ENCODE assay signal across 16 cellular contexts in the genomic region with DNA sequence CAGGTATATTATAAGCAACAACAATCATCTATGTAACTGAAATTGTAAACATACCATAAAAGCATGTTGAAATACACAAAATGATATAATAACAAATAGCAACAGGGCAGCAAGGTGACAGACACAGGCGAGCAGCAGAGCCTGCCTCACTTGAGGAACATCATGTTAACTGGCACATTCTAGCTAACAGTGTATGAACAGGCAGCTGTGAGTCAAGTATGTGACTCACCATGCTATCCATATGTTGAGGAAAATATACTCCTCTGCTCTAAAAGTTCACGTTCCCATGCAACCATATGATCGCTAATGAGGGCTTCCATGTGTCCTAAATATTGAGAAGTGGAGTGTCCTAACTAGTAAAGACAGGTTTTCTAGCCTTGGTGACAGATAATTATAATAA. TPM values are rescaled to one million over a fixed set of nuclear protein-coding genes. Genes with fewer than 3 reads are reported as not detected.
A peak's percentile ranks its signal among the peaks of the same experiment; 100 is the strongest.
DNase-seq lines count a peak whose midpoint lies in the region; ATAC-seq and TF ChIP-seq lines count a peak whose summit lies in the region.
"Had no signal": no experiment of that assay in that cellular context is flagged by ENCODE, and none has a peak within 500 bp of the region (broad histone marks: within the 10 kb centered on the region; RNA-seq: fewer than 3 reads in every experiment).

No MANE protein-coding gene starts in this region.

- peak; percentile 32 for DNase-seq in AG04450 (ENCODE audit: low read depth, low spot score)
- DNase-seq in HT1080 (ENCODE audit: low read depth) = peak; percentile 73
- DNase-seq in fibroblast of the aortic adventitia (ENCODE audit: low read depth) = peak; percentile 14
- DNase-seq in stimulated activated CD4-positive, alpha-beta T cell treated with anti-CD3 and anti-CD28 coated beads, Interleukin-2, amount 100 ng/mL, for 24 hours = no peak
- DNase-seq in WTC11 (ENCODE audit: low spot score) = no peak
- DNase-seq: DMS79, Kasumi-1, midbrain, NCI-H2107, pancreas, PC-9 had no signal

- peaks cover 15% of the 10 kb centered on the region for H3K36me3 Mint-ChIP-seq in WTC11

- CTCF ChIA-PET in AG04450 (lab: Charles Lee) (interaction anchor here (1.0 to 1.5 kb wide), 4 partner anchors 9 to 511 kb away, joined by 3 to 6 read pairs (median 3); no protein-coding TSS in a partner anchor), WTC11 (lab: Charles Lee) (interaction anchor here (0.9 to 1.9 kb wide), 3 partner anchors 16 to 55 kb away, joined by 3 to 4 read pairs (median 4); no protein-coding TSS in a partner anchor)

- no peaks in the 10 kb centered on the region for H3K27me3 ChIP-seq in AG04450 (ENCODE audit: control insufficient read depth, insufficient read depth, low read length)
- H3K27me3 ChIP-seq: pancreas had no signal

- TF ChIP-seq CTCF in AG04450 (IDR thresholded peaks at IDR 0.05; ENCODE audit: low read depth, low read length) = no peak
- no peak for TF ChIP-seq CTCF in fibroblast of the aortic adventitia (IDR thresholded peaks at IDR 0.05; ENCODE audit: insufficient read depth, low read length)
- no peak for TF ChIP-seq CTCF in WTC11 (IDR thresholded peaks at IDR 0.05)

- no peak overlapping the region for H3K4me3 Mint-ChIP-seq in WTC11
- H3K4me3 Mint-ChIP-seq: activated T-helper 17 cell treated with anti-CD3 and anti-CD28 coated beads, Interleukin-2, amount 50 U/mL, for 72 hours; brain had no signal

- no peaks in the 10 kb centered on the region for H3K27me3 Mint-ChIP-seq in WTC11 (ENCODE audit: low read depth)
- H3K27me3 Mint-ChIP-seq: activated T-helper 17 cell treated with anti-CD3 and anti-CD28 coated beads, Interleukin-2, amount 50 U/mL, for 72 hours; brain had no signal

- H3K27ac ChIP-seq in AG04450 (ENCODE audit: low read depth, low read length) = no peak overlapping the region
- H3K27ac ChIP-seq: pancreas, PC-9 had no signal

- peaks cover 7% of the 10 kb centered on the region for H3K4me1 Mint-ChIP-seq in WTC11
- H3K4me1 Mint-ChIP-seq: activated T-helper 17 cell treated with anti-CD3 and anti-CD28 coated beads, Interleukin-2, amount 50 U/mL, for 72 hours; brain had no signal

- H3K9me3 ChIP-seq in AG04450 (ENCODE audit: control insufficient read depth, insufficient read depth, low read length) = no peaks in the 10 kb centered on the region
- H3K9me3 ChIP-seq: pancreas had no signal

- no peak overlapping the region for H3K27ac Mint-ChIP-seq in WTC11
- H3K27ac Mint-ChIP-seq: activated T-helper 17 cell treated with anti-CD3 and anti-CD28 coated beads, Interleukin-2, amount 50 U/mL, for 72 hours; brain had no signal

- POLR2A ChIA-PET in AG04450 (lab: Yijun Ruan, JAX) (interaction anchor here (1.2 to 1.6 kb wide), 2 partner anchors 18 to 65 kb away, joined by 5 to 12 read pairs; a partner anchor contains a TSS), WTC11 (lab: Charles Lee) (no interaction called here)

- H3K4me3 ChIP-seq in AG04450 (ENCODE audit: low read depth, low read length) = no peak overlapping the region
- H3K4me3 ChIP-seq in fibroblast of the aortic adventitia (ENCODE audit: low read depth, low read length) = no peak overlapping the region
- H3K4me3 ChIP-seq: pancreas, PC-9 had no signal

- no peaks in the 10 kb centered on the region for H3K9me3 Mint-ChIP-seq in WTC11
- H3K9me3 Mint-ChIP-seq: activated T-helper 17 cell treated with anti-CD3 and anti-CD28 coated beads, Interleukin-2, amount 50 U/mL, for 72 hours; brain had no signal

- ATAC-seq in SK-N-SH treated with all-trans-retinoic acid at 6 μM for 48 hours (peak; percentile 83), WTC11 (no peak), HG02763 (IDR thresholded peaks at IDR 0.05; ENCODE audit: unreplicated experiment) (no peak), GM18517 (IDR thresholded peaks at IDR 0.05; ENCODE audit: unreplicated experiment) (no peak)
- ATAC-seq: activated T-helper 17 cell treated with anti-CD3 and anti-CD28 coated beads, Interleukin-2, amount 50 U/mL, for 72 hours; pancreas had no signal

TF ChIP-seq in SK-N-SH treated with all-trans-retinoic acid at 6 μM for 48 hours, 23 proteins besides CTCF, POLR2A, EP300 and RAD21 (continues in another document):
- TF ChIP-seq, protein P1, sequence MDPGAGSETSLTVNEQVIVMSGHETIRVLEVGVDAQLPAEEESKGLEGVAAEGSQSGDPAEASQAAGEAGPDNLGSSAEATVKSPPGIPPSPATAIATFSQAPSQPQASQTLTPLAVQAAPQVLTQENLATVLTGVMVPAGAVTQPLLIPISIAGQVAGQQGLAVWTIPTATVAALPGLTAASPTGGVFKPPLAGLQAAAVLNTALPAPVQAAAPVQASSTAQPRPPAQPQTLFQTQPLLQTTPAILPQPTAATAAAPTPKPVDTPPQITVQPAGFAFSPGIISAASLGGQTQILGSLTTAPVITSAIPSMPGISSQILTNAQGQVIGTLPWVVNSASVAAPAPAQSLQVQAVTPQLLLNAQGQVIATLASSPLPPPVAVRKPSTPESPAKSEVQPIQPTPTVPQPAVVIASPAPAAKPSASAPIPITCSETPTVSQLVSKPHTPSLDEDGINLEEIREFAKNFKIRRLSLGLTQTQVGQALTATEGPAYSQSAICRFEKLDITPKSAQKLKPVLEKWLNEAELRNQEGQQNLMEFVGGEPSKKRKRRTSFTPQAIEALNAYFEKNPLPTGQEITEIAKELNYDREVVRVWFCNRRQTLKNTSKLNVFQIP (CRISPR knock-in tag; IDR thresholded peaks at IDR 0.05; ENCODE audit: borderline replicate concordance, low read depth) = no peak
- no peak for TF ChIP-seq RARB (CRISPR knock-in tag; IDR thresholded peaks at IDR 0.05)
- no peak for TF ChIP-seq TCF4 (CRISPR knock-in tag; IDR thresholded peaks at IDR 0.05; ENCODE audit: borderline replicate concordance)
- TF ChIP-seq, protein P2, sequence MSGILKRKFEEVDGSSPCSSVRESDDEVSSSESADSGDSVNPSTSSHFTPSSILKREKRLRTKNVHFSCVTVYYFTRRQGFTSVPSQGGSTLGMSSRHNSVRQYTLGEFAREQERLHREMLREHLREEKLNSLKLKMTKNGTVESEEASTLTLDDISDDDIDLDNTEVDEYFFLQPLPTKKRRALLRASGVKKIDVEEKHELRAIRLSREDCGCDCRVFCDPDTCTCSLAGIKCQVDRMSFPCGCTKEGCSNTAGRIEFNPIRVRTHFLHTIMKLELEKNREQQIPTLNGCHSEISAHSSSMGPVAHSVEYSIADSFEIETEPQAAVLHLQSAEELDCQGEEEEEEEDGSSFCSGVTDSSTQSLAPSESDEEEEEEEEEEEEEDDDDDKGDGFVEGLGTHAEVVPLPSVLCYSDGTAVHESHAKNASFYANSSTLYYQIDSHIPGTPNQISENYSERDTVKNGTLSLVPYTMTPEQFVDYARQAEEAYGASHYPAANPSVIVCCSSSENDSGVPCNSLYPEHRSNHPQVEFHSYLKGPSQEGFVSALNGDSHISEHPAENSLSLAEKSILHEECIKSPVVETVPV (CRISPR knock-in tag; IDR thresholded peaks at IDR 0.05) = no peak
- TF ChIP-seq CSDC2 (CRISPR knock-in tag; IDR thresholded peaks at IDR 0.05) = no peak

TF ChIP-seq in WTC11, 78 proteins besides CTCF, POLR2A, EP300 and RAD21:
- TF ChIP-seq ZNF671 (CRISPR knock-in tag; IDR thresholded peaks at IDR 0.05) (no peak), NFYB (CRISPR knock-in tag; conservative IDR thresholded peaks at IDR 0.05; ENCODE audit: low read depth) (no peak), OVOL2 (CRISPR knock-in tag; IDR thresholded peaks at IDR 0.05; ENCODE audit: borderline replicate concordance) (no peak)

RNA-seq across cellular contexts. Expression of a gene that starts 18.4 kb away (rescaled TPM):
- 11.2 and 14.5 TPM in 2 replicates for polyA plus RNA-seq in AG04450 (2011; rRNA removed)
- 11.1 and 13.9 TPM in 2 replicates for polyA minus RNA-seq in AG04450 (2011; rRNA and poly(A)+ RNA removed)
- 3.5 and 4.3 TPM in 2 replicates for total RNA-seq in HT1080 (2014; rRNA removed; shearing (Covaris generic))
- 4.1 and 4.6 TPM in 2 replicates for polyA plus RNA-seq in HT1080 (2015; cell fraction: cytosol; rRNA removed)
- 4.9 TPM in 2 replicates for polyA plus RNA-seq in HT1080 (2015; cell fraction: nucleus; rRNA removed)
- 7.4 and 11.2 TPM in 2 replicates for total RNA-seq in fibroblast of the aortic adventitia (ENCODE audit: low replicate concordance)
- total RNA-seq in WTC11 (2021) = 12.5 to 14.1 TPM (median 12.6 TPM) in 3 replicates

RNA-seq across cellular contexts. Expression of a gene that starts 18.5 kb away (rescaled TPM):
- 21.4 and 27.5 TPM in 2 replicates for polyA plus RNA-seq in AG04450 (2011; rRNA removed)
- 1.6 and 2.4 TPM in 2 replicates for polyA minus RNA-seq in AG04450 (2011; rRNA and poly(A)+ RNA removed)
- 6.9 and 7.6 TPM in 2 replicates for total RNA-seq in HT1080 (2014; rRNA removed; shearing (Covaris generic))
- polyA plus RNA-seq in HT1080 (2015; cell fraction: cytosol; rRNA removed) = 10.7 and 12.0 TPM in 2 replicates
- polyA plus RNA-seq in HT1080 (2015; cell fraction: nucleus; rRNA removed) = 4.0 and 6.2 TPM in 2 replicates
- total RNA-seq in fibroblast of the aortic adventitia (ENCODE audit: low replicate concordance) (10.5 and 48.6 TPM in 2 replicates), WTC11 (2021) (16.0 to 24.7 TPM (median 22.8 TPM) in 3 replicates)

Comparison
In these comparisons a context has a peak if more than half of its experiments do, and no peak if none do; other contexts are left out.
1. DNase-seq: peak in AG04450 (single experiment), HT1080 (single experiment) and fibroblast of the aortic adventitia (single experiment); none in stimulated activated CD4-positive, alpha-beta T cell treated with anti-CD3 and anti-CD28 coated beads, Interleukin-2, amount 100 ng/mL, for 24 hours (0 of 2) and WTC11 (single experiment).